In genomic region chr16:52577130-52577706, GRCh38 we compare ENCODE assay signal across 1 cellular context.
TF ChIP-seq lines count a peak whose summit lies in the region.

No MANE protein-coding gene starts in this region.

TF ChIP-seq in HepG2, 621 proteins besides CTCF, POLR2A, EP300 and RAD21 (continued from another document and continues in another):
- TF ChIP-seq NR2F1 (CRISPR knock-in tag; IDR thresholded peaks at IDR 0.05) (no peak), MXI1 (IDR thresholded peaks at IDR 0.05; ENCODE audit: borderline replicate concordance, low read depth, low read length) (no peak), ZBTB46 (CRISPR knock-in tag; IDR thresholded peaks at IDR 0.05; ENCODE audit: borderline replicate concordance) (no peak), RBFOX2 (IDR thresholded peaks at IDR 0.05; ENCODE audit: low read depth, low read length) (no peak), TEAD3 (CRISPR knock-in tag; optimal IDR thresholded peaks at IDR 0.05; ENCODE audit: borderline replicate concordance) (peak; percentile 54), NONO (IDR thresholded peaks at IDR 0.05) (no peak), NONO (CRISPR knock-in tag; conservative IDR thresholded peaks at IDR 0.05) (no peak), STAT5B (CRISPR knock-in tag; IDR thresholded peaks at IDR 0.05) (no peak), MYC (CRISPR knock-in tag; IDR thresholded peaks at IDR 0.05; ENCODE audit: borderline replicate concordance) (no peak), ZNF260 (CRISPR knock-in tag; IDR thresholded peaks at IDR 0.05; ENCODE audit: borderline replicate concordance, low read depth) (no peak), ZNF598 (CRISPR knock-in tag; IDR thresholded peaks at IDR 0.05; ENCODE audit: borderline replicate concordance) (no peak), ZNF550 (CRISPR knock-in tag; IDR thresholded peaks at IDR 0.05; ENCODE audit: borderline replicate concordance) (no peak), ZMAT3 (CRISPR knock-in tag; conservative IDR thresholded peaks at IDR 0.05) (no peak), ZNF577 (CRISPR knock-in tag; IDR thresholded peaks at IDR 0.05; ENCODE audit: borderline replicate concordance, low read depth) (no peak), PHF21A (CRISPR knock-in tag; IDR thresholded peaks at IDR 0.05) (no peak), SALL1 (CRISPR knock-in tag; IDR thresholded peaks at IDR 0.05) (peak; percentile 48; the same call in 1 of the 2 replicates), ERF (CRISPR knock-in tag; IDR thresholded peaks at IDR 0.05) (no peak), HIC2 (CRISPR knock-in tag; IDR thresholded peaks at IDR 0.05; ENCODE audit: low read depth) (no peak), ZNF350 (CRISPR knock-in tag; IDR thresholded peaks at IDR 0.05; ENCODE audit: borderline replicate concordance, low read depth) (no peak; the same call in 1 of the 2 replicates), TFAP4 (IDR thresholded peaks at IDR 0.05; ENCODE audit: borderline replicate concordance, low read depth) (peak; percentile 39; the same call in 1 of the 2 replicates), ZNF292 (CRISPR knock-in tag; IDR thresholded peaks at IDR 0.05; ENCODE audit: borderline replicate concordance, low read depth) (no peak), ARNT2 (CRISPR knock-in tag; IDR thresholded peaks at IDR 0.05; ENCODE audit: low read depth) (no peak), ZNF782 (CRISPR knock-in tag; IDR thresholded peaks at IDR 0.05; ENCODE audit: borderline replicate concordance) (0 out of 2 replicates have a peak, but pooled peaks have one; percentile 44), NFE2 (CRISPR knock-in tag; IDR thresholded peaks at IDR 0.05) (no peak), ZFP37 (CRISPR knock-in tag; IDR thresholded peaks at IDR 0.05; ENCODE audit: borderline replicate concordance) (no peak), ZNF780A (CRISPR knock-in tag; IDR thresholded peaks at IDR 0.05) (no peak), CHD4 (IDR thresholded peaks at IDR 0.05; ENCODE audit: borderline replicate concordance, low read length) (no peak), KDM3A (CRISPR knock-in tag; IDR thresholded peaks at IDR 0.05; ENCODE audit: low read depth) (0 out of 2 replicates have a peak, but pooled peaks have one; percentile 13), RNF2 (conservative IDR thresholded peaks at IDR 0.05; ENCODE audit: low read depth) (no peak), ZNF101 (CRISPR knock-in tag; IDR thresholded peaks at IDR 0.05; ENCODE audit: borderline replicate concordance, low read depth) (no peak), ZNF747 (CRISPR knock-in tag; IDR thresholded peaks at IDR 0.05; ENCODE audit: borderline replicate concordance) (no peak), ATF3 (CRISPR knock-in tag; IDR thresholded peaks at IDR 0.05) (no peak), MEF2D (CRISPR knock-in tag; IDR thresholded peaks at IDR 0.05) (no peak), ZNF510 (CRISPR knock-in tag; IDR thresholded peaks at IDR 0.05; ENCODE audit: low read depth) (no peak), CBX5 (CRISPR knock-in tag; IDR thresholded peaks at IDR 0.05; ENCODE audit: borderline replicate concordance) (0 out of 2 replicates have a peak, but pooled peaks have one; percentile 26), ELK4 (CRISPR knock-in tag; IDR thresholded peaks at IDR 0.05; ENCODE audit: borderline replicate concordance) (no peak), HMGA1 (CRISPR knock-in tag; conservative IDR thresholded peaks at IDR 0.05) (no peak), MZF1 (CRISPR knock-in tag; IDR thresholded peaks at IDR 0.05; ENCODE audit: borderline replicate concordance) (no peak), ZNF556 (CRISPR knock-in tag; IDR thresholded peaks at IDR 0.05; ENCODE audit: borderline replicate concordance) (no peak), KDM6A (CRISPR knock-in tag; IDR thresholded peaks at IDR 0.05; ENCODE audit: low read depth) (no peak), HNRNPUL1 (IDR thresholded peaks at IDR 0.05; ENCODE audit: low read depth, low read length) (no peak), ZNF720 (CRISPR knock-in tag; IDR thresholded peaks at IDR 0.05) (no peak), STAT6 (CRISPR knock-in tag; IDR thresholded peaks at IDR 0.05; ENCODE audit: borderline replicate concordance) (no peak), ZNF746 (CRISPR knock-in tag; IDR thresholded peaks at IDR 0.05) (no peak), TP53 (CRISPR knock-in tag; conservative IDR thresholded peaks at IDR 0.05) (no peak), SIN3A (IDR thresholded peaks at IDR 0.05; ENCODE audit: borderline replicate concordance, low read depth, low read length) (no peak), MTA3 (CRISPR knock-in tag; IDR thresholded peaks at IDR 0.05) (no peak), KAT8 (CRISPR knock-in tag; IDR thresholded peaks at IDR 0.05) (no peak)
- TF ChIP-seq, protein P1, sequence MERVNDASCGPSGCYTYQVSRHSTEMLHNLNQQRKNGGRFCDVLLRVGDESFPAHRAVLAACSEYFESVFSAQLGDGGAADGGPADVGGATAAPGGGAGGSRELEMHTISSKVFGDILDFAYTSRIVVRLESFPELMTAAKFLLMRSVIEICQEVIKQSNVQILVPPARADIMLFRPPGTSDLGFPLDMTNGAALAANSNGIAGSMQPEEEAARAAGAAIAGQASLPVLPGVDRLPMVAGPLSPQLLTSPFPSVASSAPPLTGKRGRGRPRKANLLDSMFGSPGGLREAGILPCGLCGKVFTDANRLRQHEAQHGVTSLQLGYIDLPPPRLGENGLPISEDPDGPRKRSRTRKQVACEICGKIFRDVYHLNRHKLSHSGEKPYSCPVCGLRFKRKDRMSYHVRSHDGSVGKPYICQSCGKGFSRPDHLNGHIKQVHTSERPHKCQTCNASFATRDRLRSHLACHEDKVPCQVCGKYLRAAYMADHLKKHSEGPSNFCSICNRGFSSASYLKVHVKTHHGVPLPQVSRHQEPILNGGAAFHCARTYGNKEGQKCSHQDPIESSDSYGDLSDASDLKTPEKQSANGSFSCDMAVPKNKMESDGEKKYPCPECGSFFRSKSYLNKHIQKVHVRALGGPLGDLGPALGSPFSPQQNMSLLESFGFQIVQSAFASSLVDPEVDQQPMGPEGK (CRISPR knock-in tag; IDR thresholded peaks at IDR 0.05): no peak
- TF ChIP-seq, protein P2, sequence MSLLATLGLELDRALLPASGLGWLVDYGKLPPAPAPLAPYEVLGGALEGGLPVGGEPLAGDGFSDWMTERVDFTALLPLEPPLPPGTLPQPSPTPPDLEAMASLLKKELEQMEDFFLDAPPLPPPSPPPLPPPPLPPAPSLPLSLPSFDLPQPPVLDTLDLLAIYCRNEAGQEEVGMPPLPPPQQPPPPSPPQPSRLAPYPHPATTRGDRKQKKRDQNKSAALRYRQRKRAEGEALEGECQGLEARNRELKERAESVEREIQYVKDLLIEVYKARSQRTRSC (CRISPR knock-in tag; IDR thresholded peaks at IDR 0.05; ENCODE audit: low read depth): no peak
- TF ChIP-seq, protein P3, sequence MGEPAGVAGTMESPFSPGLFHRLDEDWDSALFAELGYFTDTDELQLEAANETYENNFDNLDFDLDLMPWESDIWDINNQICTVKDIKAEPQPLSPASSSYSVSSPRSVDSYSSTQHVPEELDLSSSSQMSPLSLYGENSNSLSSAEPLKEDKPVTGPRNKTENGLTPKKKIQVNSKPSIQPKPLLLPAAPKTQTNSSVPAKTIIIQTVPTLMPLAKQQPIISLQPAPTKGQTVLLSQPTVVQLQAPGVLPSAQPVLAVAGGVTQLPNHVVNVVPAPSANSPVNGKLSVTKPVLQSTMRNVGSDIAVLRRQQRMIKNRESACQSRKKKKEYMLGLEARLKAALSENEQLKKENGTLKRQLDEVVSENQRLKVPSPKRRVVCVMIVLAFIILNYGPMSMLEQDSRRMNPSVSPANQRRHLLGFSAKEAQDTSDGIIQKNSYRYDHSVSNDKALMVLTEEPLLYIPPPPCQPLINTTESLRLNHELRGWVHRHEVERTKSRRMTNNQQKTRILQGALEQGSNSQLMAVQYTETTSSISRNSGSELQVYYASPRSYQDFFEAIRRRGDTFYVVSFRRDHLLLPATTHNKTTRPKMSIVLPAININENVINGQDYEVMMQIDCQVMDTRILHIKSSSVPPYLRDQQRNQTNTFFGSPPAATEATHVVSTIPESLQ (CRISPR knock-in tag; conservative IDR thresholded peaks at IDR 0.05): no peak
